8 cellular contexts compared by ENCODE assay signal in the genomic region with DNA sequence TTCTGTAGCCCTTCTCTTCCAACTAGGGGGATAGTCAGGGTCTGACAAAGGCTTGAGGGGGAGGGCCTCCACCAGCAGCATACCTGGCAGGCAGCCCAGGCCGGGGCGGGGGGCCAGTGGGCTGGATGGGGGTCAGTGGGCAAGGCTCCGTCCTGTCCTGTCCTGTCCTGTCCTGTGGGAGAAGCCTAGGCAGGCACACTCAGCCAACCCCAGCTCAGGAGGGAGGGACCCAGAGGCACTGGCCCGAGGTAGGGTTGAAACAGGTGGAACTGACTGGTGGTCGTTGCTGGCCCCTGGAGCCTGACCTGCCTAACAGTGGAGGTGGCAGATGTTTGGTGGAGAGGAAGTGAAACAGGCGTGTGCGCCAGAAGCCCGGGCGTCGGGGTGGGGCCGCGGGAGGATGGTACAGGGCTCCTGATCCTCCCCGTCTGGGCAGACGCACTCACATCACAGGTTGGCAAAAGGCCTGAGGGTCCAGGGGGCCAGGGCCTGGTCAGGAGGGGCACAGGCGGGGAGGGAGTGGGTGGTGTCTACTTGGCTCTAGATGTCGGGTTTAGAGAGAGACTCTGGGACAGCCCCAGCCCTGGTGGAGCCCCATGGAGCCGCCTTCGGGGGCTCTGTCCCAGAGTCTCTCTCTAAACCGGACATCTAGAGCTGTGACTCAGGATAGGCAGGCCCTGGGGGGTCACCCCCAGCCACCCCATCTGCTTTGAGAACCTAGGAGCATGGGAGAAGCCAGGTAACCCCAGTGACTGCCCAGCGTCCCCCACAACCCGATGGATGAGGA. TPM values are rescaled to one million over a fixed set of nuclear protein-coding genes. Genes with fewer than 3 reads are reported as not detected.
DNase-seq lines count a peak whose midpoint lies in the region; ATAC-seq and TF ChIP-seq lines count a peak whose summit lies in the region.

No MANE protein-coding gene starts in this region.

- H3K4me1 Mint-ChIP-seq in T-cell, result peaks cover 21 to 30% (median 23%) of the 10 kb centered on the region in 3 donors

- H3K36me3 ChIP-seq in left lung, result no peaks in the 10 kb centered on the region
- no peaks in the 10 kb centered on the region for H3K36me3 ChIP-seq in testis (ENCODE audit: low read depth, missing control alignments)

- TF ChIP-seq POLR2A in testis (IDR thresholded peaks at IDR 0.05), result no peak

- H3K27ac ChIP-seq in left lung, result no peak overlapping the region
- H3K27ac ChIP-seq in testis, result no peak overlapping the region

- CTCF ChIA-PET in T-cell (lab: Charles Lee), result no interaction called here

- DNase-seq in DMS79 treated with DMSO at 0.1 percent for 48 hours (lab: John Stamatoyannopoulos, UW), result peak; percentile 9
- DNase-seq in DMS79 (lab: John Stamatoyannopoulos, UW), result no peak
- DNase-seq in T-cell, result peak in 8 of 34 experiments; percentile 17 to 49 (median 24)
- peak; percentile 77 to 85 for DNase-seq in left lung
- no peak for DNase-seq in testis
- DNase-seq in NCI-H1092 (lab: John Stamatoyannopoulos, UW), result no peak

- no peaks in the 10 kb centered on the region for H3K27me3 Mint-ChIP-seq in T-cell

- H3K4me3 Mint-ChIP-seq in T-cell, result peak overlapping the region; percentile 39 to 73 (median 45)

- peak; percentile 50 for ATAC-seq in HG02678 (IDR thresholded peaks at IDR 0.05; ENCODE audit: unreplicated experiment)
- peak; percentile 34 to 69 (median 60) for ATAC-seq in T-cell (replicated peaks in 1 of 4)
- peak; percentile 11 for ATAC-seq in left lung
- no peak for ATAC-seq in HG03039 (IDR thresholded peaks at IDR 0.05; ENCODE audit: unreplicated experiment)

- H3K27me3 ChIP-seq in left lung (no peaks in the 10 kb centered on the region), testis (no peaks in the 10 kb centered on the region)

- H3K9me3 ChIP-seq in left lung (no peaks in the 10 kb centered on the region), testis (no peaks in the 10 kb centered on the region)

- POLR2A ChIA-PET in T-cell (lab: Charles Lee), result no interaction called here

- no peaks in the 10 kb centered on the region for H3K36me3 Mint-ChIP-seq in T-cell

- 77 to 80% methylated on average over 15 to 21 of the region's 21 CpGs for WGBS in testis, 2 donors

- no peak for TF ChIP-seq CTCF in left lung (IDR thresholded peaks at IDR 0.05)
- no peak for TF ChIP-seq CTCF in testis (IDR thresholded peaks at IDR 0.05)

- H3K9me3 Mint-ChIP-seq in T-cell, result no peaks in the 10 kb centered on the region

- H3K4me3 ChIP-seq in left lung (peak overlapping the region in 1 of 2 donors; percentile 4), testis (no peak overlapping the region)

- peak overlapping the region; percentile 61 to 75 for H3K27ac Mint-ChIP-seq in T-cell

- peaks cover 12 to 53% of the 10 kb centered on the region in 2 donors for H3K4me1 ChIP-seq in left lung
- peaks cover 3% of the 10 kb centered on the region for H3K4me1 ChIP-seq in testis

- intact Hi-C loops in left lung (cut with DNase I) (no loop called here), testis (cut with DNase I; ENCODE audit: low total_unique reads) (no loop called here)

RNA-seq across cellular contexts. Expression of a gene that starts 32.5 kb away (rescaled TPM):
- total RNA-seq in T-cell, result 10 to 100 TPM in 4 of 5 donors, 1 to 10 TPM in 1; 8.8 to 24.3 (median 22.9) TPM
- total RNA-seq in left lung, result 10 to 100 TPM; 61.8 to 78.2 TPM
- 10 to 100 TPM; 61.2 to 81.5 TPM for total RNA-seq in testis
- 20.8 TPM for polyA plus RNA-seq in testis (ENCODE audit: insufficient read depth, low read depth, low replicate concordance)

RNA-seq across cellular contexts. Expression of a gene that starts 50.3 kb away (rescaled TPM):
- total RNA-seq in T-cell, result 1 to 10 TPM; 1.1 to 2.7 (median 1.6) TPM
- total RNA-seq in left lung, result 10 to 100 TPM; 36.3 to 59.8 TPM
- total RNA-seq in testis, result 10 to 100 TPM; 13.8 to 21.5 TPM
- 5.6 TPM for polyA plus RNA-seq in testis (ENCODE audit: insufficient read depth, low read depth, low replicate concordance)

Comparison
In these comparisons a context has a peak if more than half of its experiments do, and no peak if none do; other contexts are left out.
1. DNase-seq: peak in DMS79 treated with DMSO at 0.1 percent for 48 hours (single experiment) and left lung (2 of 2); none in DMS79 (single experiment), testis (single experiment) and NCI-H1092 (single experiment).